ENCODE assay signal across 41 cellular contexts in the genomic region with DNA sequence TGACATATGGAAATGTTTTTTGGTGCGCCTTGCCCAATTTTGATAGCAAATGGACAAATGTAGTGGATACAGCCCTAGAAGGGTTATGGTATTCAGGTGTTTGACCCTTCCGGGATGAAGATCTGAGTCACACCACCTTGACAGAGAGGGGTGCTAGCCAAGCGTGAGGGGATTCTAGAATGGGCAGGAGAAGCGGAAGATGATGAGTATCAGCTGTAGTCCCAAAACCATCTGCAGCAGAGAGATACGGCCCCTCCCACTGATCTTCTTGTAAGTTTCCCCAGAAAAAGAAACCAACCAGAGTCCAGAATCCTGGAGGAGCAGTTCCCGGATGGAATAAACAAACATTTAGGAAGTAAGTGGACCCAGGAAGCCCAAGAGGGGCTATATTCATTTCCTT. TPM values are rescaled to one million over a fixed set of nuclear protein-coding genes. Genes with fewer than 3 reads are reported as not detected.
"Had no signal": no experiment of that assay in that cellular context is flagged by ENCODE, and none has a peak within 500 bp of the region (broad histone marks: within the 10 kb centered on the region; RNA-seq: fewer than 3 reads in every experiment).

No MANE protein-coding gene starts in this region.

- H3K36me3 ChIP-seq: adrenal gland, brain microvascular endothelial cell, breast epithelium, cardiac muscle cell, WERI-Rb-1 had no signal

- H3K36me3 Mint-ChIP-seq: activated CD8-positive, alpha-beta memory T cell treated with anti-CD3 and anti-CD28 coated beads, Interleukin-2, amount 10 ng/mL, durations not matched to agents 7 days and 5 days; activated naive CD4-positive, alpha-beta T cell treated with anti-CD3 and anti-CD28 coated beads, Interleukin-2, amount 10 ng/mL, durations not matched to agents 7 days and 5 days; activated naive CD4-positive, alpha-beta T cell treated with anti-CD3 and anti-CD28 coated beads, Interleukin-2, amount 50 U/mL, for 24 hours; activated naive CD8-positive, alpha-beta T cell; WTC11 had no signal

- ATAC-seq: activated CD4-positive, alpha-beta T cell treated with anti-CD3 and anti-CD28 coated beads for 36 hours; activated CD4-positive, CD25-positive, alpha-beta regulatory T cell treated with anti-CD3 and anti-CD28 coated beads, Interleukin-2, amount 50 U/mL, for 24 hours; activated CD8-positive, alpha-beta memory T cell treated with anti-CD3 and anti-CD28 coated beads, Interleukin-2, amount 10 ng/mL, durations not matched to agents 7 days and 5 days; activated CD8-positive, alpha-beta T cell treated with anti-CD3 and anti-CD28 coated beads, Interleukin-2, amount 10 ng/mL, durations not matched to agents 7 days and 5 days; body of pancreas; WTC11 had no signal

- H3K9me3 Mint-ChIP-seq: activated CD4-positive, alpha-beta memory T cell treated with anti-CD3 and anti-CD28 coated beads, Interleukin-2, amount 10 ng/mL, durations not matched to agents 7 days and 5 days; activated CD4-positive, alpha-beta T cell treated with anti-CD3 and anti-CD28 coated beads, Interleukin-2, amount 10 ng/mL, durations not matched to agents 7 days and 5 days; activated naive CD4-positive, alpha-beta T cell treated with anti-CD3 and anti-CD28 coated beads, Interleukin-2, amount 10 ng/mL, durations not matched to agents 7 days and 5 days; activated naive CD4-positive, alpha-beta T cell treated with anti-CD3 and anti-CD28 coated beads, Interleukin-2, amount 50 U/mL, for 24 hours; activated T-cell treated with anti-CD3 and anti-CD28 coated beads, Interleukin-2, amount 50 U/mL, for 24 hours; activated T-helper 2 cell treated with anti-CD3 and anti-CD28 coated beads, Interferon-gamma antibody, Interleukin-2, Interleukin-4, amounts not matched to agents 10 μg/mL and 5 μg/mL and 100 μg/mL, durations not matched to agents 14 hours and 24 hours and 36 hours; central memory CD8-positive, alpha-beta T cell; T-helper 1 cell treated with Interleukin-12 subunit alpha and Interleukin-12 subunit beta and Interleukin-4 antibody, amounts not matched to agents 30 μg/mL and 1 μg/mL, for 36 hours; T-helper 2 cell treated with Interferon-gamma antibody and Interleukin-4, amounts not matched to agents 5 μg/mL and 100 μg/mL, for 36 hours; WTC11 had no signal

- H3K9me3 ChIP-seq: adrenal gland, body of pancreas, breast epithelium had no signal

- H3K4me1 Mint-ChIP-seq: activated CD4-positive, alpha-beta memory T cell treated with anti-CD3 and anti-CD28 coated beads, Interleukin-2, amount 10 ng/mL, durations not matched to agents 7 days and 5 days; activated CD4-positive, alpha-beta T cell treated with anti-CD3 and anti-CD28 coated beads for 36 hours; activated CD4-positive, alpha-beta T cell treated with anti-CD3 and anti-CD28 coated beads, Interleukin-2, amount 10 ng/mL, durations not matched to agents 7 days and 5 days; activated CD8-positive, alpha-beta memory T cell treated with anti-CD3 and anti-CD28 coated beads, Interleukin-2, amount 10 ng/mL, durations not matched to agents 7 days and 5 days; activated naive CD4-positive, alpha-beta T cell treated with anti-CD3 and anti-CD28 coated beads, Interleukin-2, amount 10 ng/mL, durations not matched to agents 7 days and 5 days; activated naive CD4-positive, alpha-beta T cell treated with anti-CD3 and anti-CD28 coated beads, Interleukin-2, amount 50 U/mL, for 24 hours; central memory CD8-positive, alpha-beta T cell; WTC11 had no signal

- FAIRE-seq: astrocyte, TTC549 had no signal

- H3K27me3 ChIP-seq: adrenal gland, body of pancreas, brain microvascular endothelial cell, breast epithelium, cardiac muscle cell had no signal

- H3K4me3 Mint-ChIP-seq: activated CD4-positive, alpha-beta memory T cell treated with anti-CD3 and anti-CD28 coated beads, Interleukin-2, amount 10 ng/mL, durations not matched to agents 7 days and 5 days; activated CD4-positive, alpha-beta T cell treated with anti-CD3 and anti-CD28 coated beads for 36 hours; activated CD4-positive, alpha-beta T cell treated with anti-CD3 and anti-CD28 coated beads, Interleukin-2, amount 10 ng/mL, durations not matched to agents 7 days and 5 days; activated CD8-positive, alpha-beta memory T cell treated with anti-CD3 and anti-CD28 coated beads, Interleukin-2, amount 10 ng/mL, durations not matched to agents 7 days and 5 days; activated CD8-positive, alpha-beta T cell treated with anti-CD3 and anti-CD28 coated beads, Interleukin-2, amount 10 ng/mL, durations not matched to agents 7 days and 5 days; activated naive CD4-positive, alpha-beta T cell treated with anti-CD3 and anti-CD28 coated beads, Interleukin-2, amount 10 ng/mL, durations not matched to agents 7 days and 5 days; activated naive CD4-positive, alpha-beta T cell treated with anti-CD3 and anti-CD28 coated beads, Interleukin-2, amount 50 U/mL, for 24 hours; activated naive CD8-positive, alpha-beta T cell; activated T-cell treated with anti-CD3 and anti-CD28 coated beads, Interleukin-2, amount 50 U/mL, for 24 hours; central memory CD8-positive, alpha-beta T cell; T-helper 1 cell treated with Interleukin-12 subunit alpha and Interleukin-12 subunit beta and Interleukin-4 antibody, amounts not matched to agents 30 μg/mL and 1 μg/mL, for 36 hours; T-helper 2 cell treated with Interferon-gamma antibody and Interleukin-4, amounts not matched to agents 5 μg/mL and 100 μg/mL, for 36 hours; WTC11 had no signal

- DNase-seq: activated CD4-positive, alpha-beta memory T cell treated with anti-CD3 and anti-CD28 coated beads, Interleukin-2, amount 10 ng/mL, durations not matched to agents 7 days and 5 days; activated CD4-positive, alpha-beta T cell treated with anti-CD3 and anti-CD28 coated beads for 1 hour; activated CD4-positive, alpha-beta T cell treated with anti-CD3 and anti-CD28 coated beads for 36 hours; activated CD4-positive, alpha-beta T cell treated with anti-CD3 and anti-CD28 coated beads for 48 hours; activated CD4-positive, alpha-beta T cell treated with anti-CD3 and anti-CD28 coated beads, Interleukin-2, amount 10 ng/mL, durations not matched to agents 7 days and 5 days; activated CD4-positive, alpha-beta T cell treated with anti-CD3 and anti-CD28 coated beads, Interleukin-2, amount 50 U/mL, for 48 hours; activated CD4-positive, CD25-positive, alpha-beta regulatory T cell; activated CD8-positive, alpha-beta memory T cell treated with anti-CD3 and anti-CD28 coated beads for 24 hours; activated CD8-positive, alpha-beta memory T cell treated with anti-CD3 and anti-CD28 coated beads, Interleukin-2, amount 10 ng/mL, durations not matched to agents 7 days and 5 days; activated CD8-positive, alpha-beta memory T cell treated with anti-CD3 and anti-CD28 coated beads, Interleukin-2, amount 50 U/mL, for 48 hours; activated CD8-positive, alpha-beta T cell treated with anti-CD3 and anti-CD28 coated beads, Interleukin-2, amount 10 ng/mL, durations not matched to agents 7 days and 5 days; activated effector memory CD4-positive, alpha-beta T cell treated with Interleukin-2 at 50 U/mL for 16 hours; activated gamma-delta T cell; activated naive CD4-positive, alpha-beta T cell treated with anti-CD3 and anti-CD28 coated beads, Interleukin-2, amount 10 ng/mL, durations not matched to agents 7 days and 5 days; activated naive CD4-positive, alpha-beta T cell treated with Interleukin-2 at 50 U/mL for 16 hours; activated T-cell treated with anti-CD3 and anti-CD28 coated beads, Interleukin-2, amount 50 U/mL, for 24 hours; activated T-cell treated with anti-CD3 and anti-CD28 coated beads, Interleukin-2, amount 50 U/mL, for 48 hours; adrenal gland; amniotic stem cell; aorta; body of pancreas; brain microvascular endothelial cell; caudate nucleus; cerebellar nuclear complex; T-helper 1 cell; T-helper 2 cell; T-helper 9 cell; WERI-Rb-1 had no signal

- H3K27ac ChIP-seq: adrenal gland, body of pancreas, brain microvascular endothelial cell, breast epithelium, cardiac muscle cell, WERI-Rb-1 had no signal

- H3K4me3 ChIP-seq: adrenal gland, body of pancreas, breast epithelium, cardiac muscle cell had no signal

- H3K4me1 ChIP-seq: adrenal gland, body of pancreas, breast epithelium had no signal

- H3K27ac Mint-ChIP-seq: activated CD4-positive, alpha-beta memory T cell treated with anti-CD3 and anti-CD28 coated beads, Interleukin-2, amount 10 ng/mL, durations not matched to agents 7 days and 5 days; activated CD4-positive, alpha-beta T cell treated with anti-CD3 and anti-CD28 coated beads for 36 hours; activated CD4-positive, alpha-beta T cell treated with anti-CD3 and anti-CD28 coated beads, Interleukin-2, amount 10 ng/mL, durations not matched to agents 7 days and 5 days; activated CD8-positive, alpha-beta memory T cell treated with anti-CD3 and anti-CD28 coated beads, Interleukin-2, amount 10 ng/mL, durations not matched to agents 7 days and 5 days; activated CD8-positive, alpha-beta T cell treated with anti-CD3 and anti-CD28 coated beads, Interleukin-2, amount 10 ng/mL, durations not matched to agents 7 days and 5 days; activated naive CD4-positive, alpha-beta T cell treated with anti-CD3 and anti-CD28 coated beads, Interleukin-2, amount 10 ng/mL, durations not matched to agents 7 days and 5 days; activated naive CD4-positive, alpha-beta T cell treated with anti-CD3 and anti-CD28 coated beads, Interleukin-2, amount 50 U/mL, for 24 hours; activated naive CD8-positive, alpha-beta T cell; activated T-cell treated with anti-CD3 and anti-CD28 coated beads, Interleukin-2, amount 50 U/mL, for 24 hours; activated T-helper 2 cell treated with anti-CD3 and anti-CD28 coated beads, Interferon-gamma antibody, Interleukin-2, Interleukin-4, amounts not matched to agents 10 μg/mL and 5 μg/mL and 100 μg/mL, durations not matched to agents 14 hours and 24 hours and 36 hours; T-helper 1 cell treated with Interleukin-12 subunit alpha and Interleukin-12 subunit beta and Interleukin-4 antibody, amounts not matched to agents 30 μg/mL and 1 μg/mL, for 36 hours; T-helper 2 cell treated with Interferon-gamma antibody and Interleukin-4, amounts not matched to agents 5 μg/mL and 100 μg/mL, for 36 hours; WTC11 had no signal

RNA-seq across cellular contexts. Expression of gene DCHS2, which starts 18.1 kb away (rescaled TPM):
- total RNA-seq: activated CD4-positive, alpha-beta memory T cell treated with anti-CD3 and anti-CD28 coated beads, Interleukin-2, amount 10 ng/mL, durations not matched to agents 7 days and 5 days; activated CD4-positive, alpha-beta T cell treated with anti-CD3 and anti-CD28 coated beads, Interleukin-2, amount 10 ng/mL, durations not matched to agents 7 days and 5 days; activated CD8-positive, alpha-beta memory T cell treated with anti-CD3 and anti-CD28 coated beads, Interleukin-2, amount 10 ng/mL, durations not matched to agents 7 days and 5 days; activated CD8-positive, alpha-beta T cell treated with anti-CD3 and anti-CD28 coated beads, Interleukin-2, amount 10 ng/mL, durations not matched to agents 7 days and 5 days; activated T-helper 2 cell treated with anti-CD3 and anti-CD28 coated beads, Interferon-gamma antibody, Interleukin-2, Interleukin-4, amounts not matched to agents 10 μg/mL and 5 μg/mL and 100 μg/mL, durations not matched to agents 14 hours and 24 hours and 36 hours; chondrocyte had no signal
- polyA plus RNA-seq: cardiac muscle cell had no signal
